In the genomic region with DNA sequence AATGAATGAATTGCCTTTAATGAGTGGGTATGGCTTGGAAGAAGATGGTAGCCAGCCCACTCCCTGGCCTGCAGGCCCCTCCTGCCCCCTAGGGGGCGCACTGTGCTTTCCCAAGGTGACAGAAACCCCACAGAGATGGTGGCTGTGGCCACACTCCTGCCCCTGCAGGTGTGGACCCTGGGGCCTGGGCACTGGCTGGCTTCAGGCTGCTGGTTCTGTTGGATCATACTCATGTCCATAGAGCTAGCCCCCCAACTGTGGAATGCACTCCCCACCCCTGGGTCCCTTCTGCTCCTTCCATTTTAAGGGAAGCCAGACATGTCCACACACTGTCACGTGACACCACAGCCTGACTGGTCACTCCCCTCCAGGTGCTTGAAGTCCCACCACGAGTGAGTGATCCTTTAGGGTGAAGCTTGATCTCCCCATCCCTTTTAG, we compare ENCODE assay signal across 9 cellular contexts. TPM values are rescaled to one million over a fixed set of nuclear protein-coding genes. Genes with fewer than 3 reads are reported as not detected.
DNase-seq lines count a peak whose midpoint lies in the region; ATAC-seq, FAIRE-seq and TF ChIP-seq lines count a peak whose summit lies in the region.
"Had no signal": no experiment of that assay in that cellular context is flagged by ENCODE, and none has a peak within 500 bp of the region (broad histone marks: within the 10 kb centered on the region; RNA-seq: fewer than 3 reads in every experiment).

No MANE protein-coding gene starts in this region.

- POLR2A ChIA-PET in OCI-LY7 (lab: Charles Lee): no interaction called here

- TF ChIP-seq CTCF in OCI-LY7 (conservative IDR thresholded peaks at IDR 0.05; ENCODE audit: low read length): peak; percentile 89

- H4K20me1 ChIP-seq in OCI-LY7 (ENCODE audit: insufficient read depth, low read length): no peaks in the 10 kb centered on the region

- no peaks in the 10 kb centered on the region for H3K79me2 ChIP-seq in OCI-LY7 (ENCODE audit: insufficient read depth, low read depth, low read length)

- no peak for FAIRE-seq in H54 (lab: Jason Lieb, UNC)

- H3K4me3 ChIP-seq in OCI-LY7 (ENCODE audit: low read depth, low read length, poor library complexity, severe bottlenecking) (no peak overlapping the region), right cardiac atrium (ENCODE audit: low read length) (no peak overlapping the region)

- BruUV-seq in OCI-LY7 (replicated peaks; lab: Mats Ljungman, UMichigan): no TSS peak

- ATAC-seq in GM21786 (IDR thresholded peaks at IDR 0.05; ENCODE audit: unreplicated experiment): peak; percentile 75
- no peak for ATAC-seq in right cardiac atrium
- ATAC-seq in GM19395 (IDR thresholded peaks at IDR 0.05; ENCODE audit: unreplicated experiment): no peak

- no peak overlapping the region for H3K4me2 ChIP-seq in OCI-LY7 (ENCODE audit: low read length)

- no peaks in the 10 kb centered on the region for H3K27me3 ChIP-seq in right cardiac atrium (ENCODE audit: control insufficient read depth, insufficient read depth)

- TF ChIP-seq POLR2A in H54 (IDR thresholded peaks at IDR 0.05; ENCODE audit: low read depth, low read length): no peak

- DNase-seq in DMS 273 (lab: John Stamatoyannopoulos, UW; ENCODE audit: unreplicated experiment): peak; percentile 72
- peak; percentile 51 for DNase-seq in OCI-LY7 (ENCODE audit: low spot score)
- DNase-seq in activated naive CD4-positive, alpha-beta T cell treated with Interleukin-2 at 50 U/mL for 16 hours: peak; percentile 41
- DNase-seq in right cardiac atrium: peak; percentile 55 to 84 (median 84)
- peak; percentile 42 for DNase-seq in stimulated activated CD4-positive, alpha-beta T cell treated with anti-CD3 and anti-CD28 coated beads, Interleukin-4, amount 100 ng/mL, for 1 hour
- no peak for DNase-seq in H54 (ENCODE audit: insufficient read length, low spot score)

- no peaks in the 10 kb centered on the region for H3K9me3 ChIP-seq in OCI-LY7 (ENCODE audit: low read length)
- H3K9me3 ChIP-seq in right cardiac atrium (ENCODE audit: control insufficient read depth, low read length): no peaks in the 10 kb centered on the region

- CTCF ChIA-PET in OCI-LY7 (lab: Charles Lee; ENCODE audit: unreplicated experiment): interaction anchor here (0.6 kb wide), 1 partner anchor 91 kb away, joined by 3 read pairs; no protein-coding TSS in a partner anchor

- 39% methylated on average over 3 of the region's 3 CpGs for WGBS in right cardiac atrium

- H3K27ac ChIP-seq in OCI-LY7 (ENCODE audit: low read depth, low read length, poor library complexity, severe bottlenecking) (no peak overlapping the region), right cardiac atrium (ENCODE audit: low read length) (peak overlapping the region; percentile 14)

- H3K4me1 ChIP-seq in OCI-LY7 (ENCODE audit: insufficient read depth, low read length, poor library complexity, severe bottlenecking) (no peaks in the 10 kb centered on the region), right cardiac atrium (ENCODE audit: control insufficient read depth, insufficient read depth, low read length) (peaks cover 67% of the 10 kb centered on the region)

- H3K36me3 ChIP-seq in OCI-LY7 (ENCODE audit: insufficient read depth, low read length): no peaks in the 10 kb centered on the region

- intact Hi-C loops in OCI-LY7 (cut with micrococcal nuclease; ENCODE audit: unreplicated experiment) (loop anchor here (2.0 kb wide), 1 partner anchor 66 kb away; no protein-coding TSS in a partner anchor), right cardiac atrium (cut with DNase I) (loop anchor here in 2 of 4 donors (1.0 to 5.0 kb wide), 2 partner anchors 42 to 44 kb away; no protein-coding TSS in a partner anchor)

- H2AFZ ChIP-seq in OCI-LY7 (ENCODE audit: low read length): no peak overlapping the region

- H3K9me2 ChIP-seq in OCI-LY7 (ENCODE audit: insufficient read depth, low read length): no peaks in the 10 kb centered on the region

RNA-seq across cellular contexts. Expression of a gene that starts 44.8 kb away (rescaled TPM):
- 0.95 and 0.98 TPM in 2 replicates for total RNA-seq in OCI-LY7 (2014; rRNA removed; shearing (Covaris generic))
- total RNA-seq in OCI-LY7 (2022) (2.2 and 3.7 TPM in 2 replicates), right cardiac atrium (10 to 100 TPM; 60.4 to 75.3 (median 63.8) TPM)
- 31.3 TPM for polyA plus RNA-seq in right cardiac atrium
- polyA plus RNA-seq: neural cell had no signal

RNA-seq across cellular contexts. Expression of a gene that starts 53.3 kb away (rescaled TPM):
- 44.8 and 55.7 TPM in 2 replicates for total RNA-seq in OCI-LY7 (2014; rRNA removed; shearing (Covaris generic))
- total RNA-seq in OCI-LY7 (2022): 103 and 121 TPM in 2 replicates
- total RNA-seq in right cardiac atrium: 100 to 1,000 TPM in 3 of 4 donors, 10 to 100 TPM in 1; 91.8 to 121 (median 110) TPM
- polyA plus RNA-seq in right cardiac atrium: 97.7 TPM

Comparison
In these comparisons a context has a peak if more than half of its experiments do, and no peak if none do; other contexts are left out.
1. RNA of a gene that starts 44.8 kb away (total RNA-seq): 60.4 to 75.3 TPM in right cardiac atrium; 0.95 to 3.7 TPM in OCI-LY7; every median in the first group is over 10 times any median in the second.